Comparison of ENCODE assay signal across 8 cellular contexts in the genomic region with DNA sequence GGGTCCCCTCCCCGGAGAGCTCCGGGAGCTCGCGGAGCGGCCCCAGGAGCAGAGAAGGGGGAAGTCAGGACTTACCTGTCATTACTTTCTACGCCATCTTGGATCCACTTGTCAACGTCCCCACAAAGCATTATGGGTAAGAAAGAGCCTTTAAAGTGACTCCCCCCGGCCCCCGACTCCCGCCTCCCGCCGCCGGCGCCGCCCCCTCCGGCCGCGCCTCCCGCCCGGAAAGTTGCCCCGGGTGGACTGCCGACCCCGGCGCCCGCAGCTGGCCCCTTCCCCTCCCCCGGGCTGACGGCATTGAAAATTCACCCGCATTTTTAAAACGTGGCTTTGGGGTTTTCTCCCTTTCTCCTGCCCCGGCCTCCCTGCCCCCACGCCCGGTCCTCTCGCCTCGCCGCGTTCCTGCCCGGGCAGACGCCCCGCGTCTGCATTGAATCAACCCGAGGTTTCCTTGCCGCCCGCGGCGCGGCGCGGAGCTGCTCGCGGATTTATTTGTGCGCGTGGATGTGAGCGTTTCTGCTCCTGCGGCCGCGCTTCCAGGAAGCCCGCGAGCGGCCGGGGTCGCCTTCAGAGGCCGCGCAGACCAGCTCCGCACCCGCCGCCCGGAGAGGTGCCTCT. TPM values are rescaled to one million over a fixed set of nuclear protein-coding genes. Genes with fewer than 3 reads are reported as not detected.
A peak's percentile ranks its signal among the peaks of the same experiment; 100 is the strongest.
DNase-seq lines count a peak whose midpoint lies in the region; ATAC-seq and FAIRE-seq lines count a peak whose summit lies in the region.

A gene with protein sequence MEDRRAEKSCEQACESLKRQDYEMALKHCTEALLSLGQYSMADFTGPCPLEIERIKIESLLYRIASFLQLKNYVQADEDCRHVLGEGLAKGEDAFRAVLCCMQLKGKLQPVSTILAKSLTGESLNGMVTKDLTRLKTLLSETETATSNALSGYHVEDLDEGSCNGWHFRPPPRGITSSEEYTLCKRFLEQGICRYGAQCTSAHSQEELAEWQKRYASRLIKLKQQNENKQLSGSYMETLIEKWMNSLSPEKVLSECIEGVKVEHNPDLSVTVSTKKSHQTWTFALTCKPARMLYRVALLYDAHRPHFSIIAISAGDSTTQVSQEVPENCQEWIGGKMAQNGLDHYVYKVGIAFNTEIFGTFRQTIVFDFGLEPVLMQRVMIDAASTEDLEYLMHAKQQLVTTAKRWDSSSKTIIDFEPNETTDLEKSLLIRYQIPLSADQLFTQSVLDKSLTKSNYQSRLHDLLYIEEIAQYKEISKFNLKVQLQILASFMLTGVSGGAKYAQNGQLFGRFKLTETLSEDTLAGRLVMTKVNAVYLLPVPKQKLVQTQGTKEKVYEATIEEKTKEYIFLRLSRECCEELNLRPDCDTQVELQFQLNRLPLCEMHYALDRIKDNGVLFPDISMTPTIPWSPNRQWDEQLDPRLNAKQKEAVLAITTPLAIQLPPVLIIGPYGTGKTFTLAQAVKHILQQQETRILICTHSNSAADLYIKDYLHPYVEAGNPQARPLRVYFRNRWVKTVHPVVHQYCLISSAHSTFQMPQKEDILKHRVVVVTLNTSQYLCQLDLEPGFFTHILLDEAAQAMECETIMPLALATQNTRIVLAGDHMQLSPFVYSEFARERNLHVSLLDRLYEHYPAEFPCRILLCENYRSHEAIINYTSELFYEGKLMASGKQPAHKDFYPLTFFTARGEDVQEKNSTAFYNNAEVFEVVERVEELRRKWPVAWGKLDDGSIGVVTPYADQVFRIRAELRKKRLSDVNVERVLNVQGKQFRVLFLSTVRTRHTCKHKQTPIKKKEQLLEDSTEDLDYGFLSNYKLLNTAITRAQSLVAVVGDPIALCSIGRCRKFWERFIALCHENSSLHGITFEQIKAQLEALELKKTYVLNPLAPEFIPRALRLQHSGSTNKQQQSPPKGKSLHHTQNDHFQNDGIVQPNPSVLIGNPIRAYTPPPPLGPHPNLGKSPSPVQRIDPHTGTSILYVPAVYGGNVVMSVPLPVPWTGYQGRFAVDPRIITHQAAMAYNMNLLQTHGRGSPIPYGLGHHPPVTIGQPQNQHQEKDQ (N-terminal part only) (minus strand): TSS at position 124 of the 621 bp plus-strand sequence. CDS start 26,392 bp downstream, outside the sequence.

- peaks cover 44 to 57% of the 10 kb centered on the region in 2 donors for H3K4me1 Mint-ChIP-seq in effector memory CD8-positive, alpha-beta T cell (ENCODE audit: low read depth in 2 of 2)
- H3K4me1 Mint-ChIP-seq in memory B cell, result peaks cover 25% of the 10 kb centered on the region

- peaks cover 35% of the 10 kb centered on the region for H3K36me3 Mint-ChIP-seq in effector memory CD8-positive, alpha-beta T cell (ENCODE audit: insufficient read depth)
- H3K36me3 Mint-ChIP-seq in memory B cell, result no peaks in the 10 kb centered on the region

- H3K27ac Mint-ChIP-seq in effector memory CD8-positive, alpha-beta T cell, result peak within 1 kb of the TSS; percentile 86 to 96
- H3K27ac Mint-ChIP-seq in memory B cell, result peak within 1 kb of the TSS; percentile 89

- H3K4me3 Mint-ChIP-seq in effector memory CD8-positive, alpha-beta T cell, result peak within 1 kb of the TSS; percentile 84 to 95
- H3K4me3 Mint-ChIP-seq in memory B cell, result peak within 1 kb of the TSS; percentile 85

- ATAC-seq in GM19372 (IDR thresholded peaks at IDR 0.05; ENCODE audit: low read depth, unreplicated experiment) (peak; percentile 54), memory B cell (ENCODE audit: low read depth) (peak; percentile 83)
- peak; percentile 44 for ATAC-seq in effector memory CD8-positive, alpha-beta T cell (replicated peaks)

- peak; percentile 93 for DNase-seq in AG20443 (ENCODE audit: low spot score)
- peak; percentile 97 for DNase-seq in HTR-8/SVneo (ENCODE audit: insufficient read length, low spot score)
- DNase-seq in NOMO-1 treated with DMSO at 0.1 percent for 48 hours (lab: John Stamatoyannopoulos, UW; ENCODE audit: unreplicated experiment), result peak; percentile 84
- peak; percentile 59 to 66 (median 61) for DNase-seq in effector memory CD8-positive, alpha-beta T cell
- DNase-seq in memory B cell (ENCODE audit: low spot score in 2 of 2), result peak; percentile 66 to 68
- DNase-seq in stimulated activated CD4-positive, alpha-beta T cell treated with anti-CD3 and anti-CD28 coated beads, TNF-alpha, amount 100 ng/mL, for 48 hours (ENCODE audit: low read depth in 3 of 3), result peak; percentile 45 to 65 (median 53)

- no peaks in the 10 kb centered on the region for H3K9me3 Mint-ChIP-seq in effector memory CD8-positive, alpha-beta T cell
- H3K9me3 Mint-ChIP-seq in memory B cell, result no peaks in the 10 kb centered on the region

- no peaks in the 10 kb centered on the region for H3K27me3 Mint-ChIP-seq in effector memory CD8-positive, alpha-beta T cell
- H3K27me3 Mint-ChIP-seq in memory B cell, result no peaks in the 10 kb centered on the region

- peak; percentile 31 for FAIRE-seq in HTR-8/SVneo (lab: Jason Lieb, UNC)

- CTCF ChIA-PET in activated CD8-positive, alpha-beta memory T cell treated with anti-CD3 and anti-CD28 coated beads for 36 hours (lab: Charles Lee), result interaction anchor here (1.6 kb wide), 1 partner anchor 24 kb away, joined by 3 read pairs; no protein-coding TSS in a partner anchor

- POLR2A ChIA-PET in activated CD8-positive, alpha-beta memory T cell treated with anti-CD3 and anti-CD28 coated beads for 36 hours (lab: Charles Lee), result interaction anchor here (0.6 to 1.3 kb wide), 6 partner anchors 12 to 114 kb away, joined by 3 to 5 read pairs (median 4); no protein-coding TSS in a partner anchor

RNA-seq across cellular contexts. Expression of the gene that starts here (rescaled TPM):
- total RNA-seq in activated CD8-positive, alpha-beta memory T cell treated with anti-CD3 and anti-CD28 coated beads for 36 hours, result 10 to 100 TPM; 57.0 to 57.6 TPM

Comparison
In these comparisons a context has a peak if more than half of its experiments do, and no peak if none do; other contexts are left out.
1. Peak in every context shown above with its lines: DNase-seq and ATAC-seq.